In the genomic region with DNA sequence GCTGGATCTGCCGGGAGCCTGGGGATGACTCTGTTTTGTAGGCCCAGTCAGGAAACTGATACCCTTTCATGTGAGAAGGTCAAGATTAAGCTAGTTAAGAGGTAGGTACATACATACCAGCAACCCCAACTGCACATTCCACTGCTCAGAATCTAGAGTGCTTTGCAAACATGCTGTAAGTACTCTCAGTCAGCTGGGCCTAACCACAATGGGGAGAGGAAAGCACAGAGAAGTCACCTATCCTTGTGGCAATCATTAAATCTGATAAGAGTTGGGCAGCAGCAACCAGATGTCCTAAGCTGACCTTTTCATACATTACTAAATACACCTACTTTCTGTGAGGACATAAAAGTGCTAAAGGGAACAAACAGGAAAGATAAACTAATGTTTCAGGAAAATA, we compare ENCODE assay signal across 1 cellular context.
TF ChIP-seq lines count a peak whose summit lies in the region.

No MANE protein-coding gene starts in this region.

TF ChIP-seq in IMR-90, 13 proteins besides CTCF, POLR2A, EP300 and RAD21 (continued from another document):
- TF ChIP-seq FOS (IDR thresholded peaks at IDR 0.05; ENCODE audit: low read depth, low read length) = no peak
- TF ChIP-seq RCOR1 (IDR thresholded peaks at IDR 0.05; ENCODE audit: insufficient replicate concordance, low read length) = no peak
- TF ChIP-seq MAFK (IDR thresholded peaks at IDR 0.05; ENCODE audit: low read depth, low read length) = no peak
- TF ChIP-seq CEBPB (IDR thresholded peaks at IDR 0.05; ENCODE audit: low read depth, low read length) = no peak
- no peak for TF ChIP-seq RFX5 (IDR thresholded peaks at IDR 0.05; ENCODE audit: low read depth, low read length)
- TF ChIP-seq MXI1 (IDR thresholded peaks at IDR 0.05; ENCODE audit: borderline replicate concordance, low read depth, low read length) = no peak
- TF ChIP-seq NFE2L2 (IDR thresholded peaks at IDR 0.05; ENCODE audit: low read depth, low read length) = no peak
- TF ChIP-seq BHLHE40 (IDR thresholded peaks at IDR 0.05; ENCODE audit: low read depth, low read length) = no peak
- TF ChIP-seq, protein P1, sequence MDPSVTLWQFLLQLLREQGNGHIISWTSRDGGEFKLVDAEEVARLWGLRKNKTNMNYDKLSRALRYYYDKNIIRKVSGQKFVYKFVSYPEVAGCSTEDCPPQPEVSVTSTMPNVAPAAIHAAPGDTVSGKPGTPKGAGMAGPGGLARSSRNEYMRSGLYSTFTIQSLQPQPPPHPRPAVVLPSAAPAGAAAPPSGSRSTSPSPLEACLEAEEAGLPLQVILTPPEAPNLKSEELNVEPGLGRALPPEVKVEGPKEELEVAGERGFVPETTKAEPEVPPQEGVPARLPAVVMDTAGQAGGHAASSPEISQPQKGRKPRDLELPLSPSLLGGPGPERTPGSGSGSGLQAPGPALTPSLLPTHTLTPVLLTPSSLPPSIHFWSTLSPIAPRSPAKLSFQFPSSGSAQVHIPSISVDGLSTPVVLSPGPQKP (IDR thresholded peaks at IDR 0.05; ENCODE audit: borderline replicate concordance, low read depth, low read length) = no peak
- TF ChIP-seq MAZ (IDR thresholded peaks at IDR 0.05; ENCODE audit: borderline replicate concordance, low read depth, low read length) = no peak
